Comparison of ENCODE assay signal across 20 cellular contexts in the genomic region with DNA sequence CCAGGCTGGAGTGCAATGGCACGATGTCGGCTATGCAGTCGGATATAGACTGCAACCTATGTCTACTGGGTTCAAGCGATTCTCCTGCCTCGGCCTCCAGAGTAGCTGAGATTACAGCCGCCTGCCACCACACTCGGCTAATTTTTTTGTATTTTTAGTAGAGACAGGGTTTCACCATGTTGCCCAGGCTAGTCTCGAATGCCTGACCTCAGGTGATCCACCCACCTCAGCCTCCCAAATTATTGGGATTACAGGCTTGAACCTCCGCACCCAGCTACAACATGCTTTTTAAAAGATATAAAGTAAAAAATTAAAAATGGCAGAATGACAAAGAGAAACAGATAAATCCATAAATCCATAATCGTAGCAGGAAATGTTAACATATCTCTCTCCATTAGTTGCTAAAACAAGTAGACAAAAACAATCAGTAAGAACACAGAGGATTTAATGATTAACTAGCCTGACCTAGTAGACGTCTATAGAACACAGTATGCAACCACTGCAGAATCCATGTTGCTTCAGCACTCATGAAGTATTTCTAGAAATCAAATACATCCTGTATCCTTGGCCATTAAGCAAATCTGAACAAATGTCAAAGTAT. TPM values are rescaled to one million over a fixed set of nuclear protein-coding genes. Genes with fewer than 3 reads are reported as not detected.
A peak's percentile ranks its signal among the peaks of the same experiment; 100 is the strongest.
DNase-seq lines count a peak whose midpoint lies in the region; ATAC-seq and TF ChIP-seq lines count a peak whose summit lies in the region.
"Had no signal": no experiment of that assay in that cellular context is flagged by ENCODE, and none has a peak within 500 bp of the region (broad histone marks: within the 10 kb centered on the region; RNA-seq: fewer than 3 reads in every experiment).

No MANE protein-coding gene starts in this region.

- H3K4me1 ChIP-seq in effector memory CD4-positive, alpha-beta T cell (ENCODE audit: control insufficient read depth, insufficient read depth, low read length, poor library complexity, severe bottlenecking) = peaks cover 3% of the 10 kb centered on the region
- H3K4me1 ChIP-seq: SJCRH30 had no signal

- H3K27me3 ChIP-seq in effector memory CD4-positive, alpha-beta T cell (replicated peaks; ENCODE audit: control insufficient read depth, insufficient read depth, low read length, poor library complexity, severe bottlenecking) = no peaks in the 10 kb centered on the region
- H3K27me3 ChIP-seq: SJCRH30 had no signal

- ATAC-seq in left lobe of liver = peak; percentile 55

- no peak for TF ChIP-seq CTCF in VCaP (conservative IDR thresholded peaks at IDR 0.05)

- H3K9me3 ChIP-seq in effector memory CD4-positive, alpha-beta T cell (ENCODE audit: control insufficient read depth, low read length) = no peaks in the 10 kb centered on the region

- no peaks in the 10 kb centered on the region for H3K36me3 ChIP-seq in effector memory CD4-positive, alpha-beta T cell (ENCODE audit: control insufficient read depth, insufficient read depth, low read length)
- H3K36me3 ChIP-seq: SJCRH30 had no signal

- DNase-seq in DMS53 treated with DMSO at 0.1 percent for 48 hours (lab: John Stamatoyannopoulos, UW; ENCODE audit: unreplicated experiment) (peak; percentile 83), left lobe of liver (ENCODE audit: low spot score) (no peak), renal cortical epithelial cell (ENCODE audit: low read depth) (peak; percentile 77), cerebellar nuclear complex (lab: John Stamatoyannopoulos, UW) (no peak), cerebellum (ENCODE audit: low spot score) (no peak)
- DNase-seq in stimulated activated CD4-positive, alpha-beta T cell treated with anti-CD3 and anti-CD28 coated beads, Interleukin-1b, Interleukin-23, amount 100 ng/mL, for 48 hours = no peak
- no peak for DNase-seq in effector memory CD4-positive, alpha-beta T cell
- DNase-seq: CD4-positive, CD25-positive, alpha-beta regulatory T cell; GDM1; HFFc6; Karpas-422; MM.1S; NCI-H1092 treated with DMSO at 0.1 percent for 48 hours; NCI-H2081 treated with DMSO at 0.1 percent for 48 hours; NCI-H2227 treated with DMSO at 0.1 percent for 48 hours; NCI-H524; PC-9; SJCRH30 had no signal

- peak overlapping the region; percentile 70 for H3K27ac ChIP-seq in VCaP
- no peak overlapping the region for H3K27ac ChIP-seq in effector memory CD4-positive, alpha-beta T cell (ENCODE audit: insufficient read depth, low read length, poor library complexity, severe bottlenecking)
- H3K27ac ChIP-seq: PC-9, SJCRH30 had no signal

- H3K4me3 ChIP-seq in effector memory CD4-positive, alpha-beta T cell (ENCODE audit: insufficient read depth, low read depth, low read length, poor library complexity, severe bottlenecking) = no peak overlapping the region
- H3K4me3 ChIP-seq: PC-9, SJCRH30 had no signal

RNA-seq across cellular contexts. Expression of a gene that starts 59.9 kb away (rescaled TPM):
- total RNA-seq in left lobe of liver (0.08 TPM), renal cortical epithelial cell (5.0 and 8.0 TPM in 2 replicates), cerebellum (not detected)
- total RNA-seq: B cell had no signal

Comparison
In these comparisons a context has a peak if more than half of its experiments do, and no peak if none do; other contexts are left out.
1. DNase-seq: peak in DMS53 treated with DMSO at 0.1 percent for 48 hours (single experiment) and renal cortical epithelial cell (single experiment); none in left lobe of liver (single experiment), stimulated activated CD4-positive, alpha-beta T cell treated with anti-CD3 and anti-CD28 coated beads, Interleukin-1b, Interleukin-23, amount 100 ng/mL, for 48 hours (single experiment), cerebellar nuclear complex (0 of 2), effector memory CD4-positive, alpha-beta T cell (0 of 3) and cerebellum (single experiment).